Comparison of ENCODE assay signal across 8 cellular contexts in the genomic region with DNA sequence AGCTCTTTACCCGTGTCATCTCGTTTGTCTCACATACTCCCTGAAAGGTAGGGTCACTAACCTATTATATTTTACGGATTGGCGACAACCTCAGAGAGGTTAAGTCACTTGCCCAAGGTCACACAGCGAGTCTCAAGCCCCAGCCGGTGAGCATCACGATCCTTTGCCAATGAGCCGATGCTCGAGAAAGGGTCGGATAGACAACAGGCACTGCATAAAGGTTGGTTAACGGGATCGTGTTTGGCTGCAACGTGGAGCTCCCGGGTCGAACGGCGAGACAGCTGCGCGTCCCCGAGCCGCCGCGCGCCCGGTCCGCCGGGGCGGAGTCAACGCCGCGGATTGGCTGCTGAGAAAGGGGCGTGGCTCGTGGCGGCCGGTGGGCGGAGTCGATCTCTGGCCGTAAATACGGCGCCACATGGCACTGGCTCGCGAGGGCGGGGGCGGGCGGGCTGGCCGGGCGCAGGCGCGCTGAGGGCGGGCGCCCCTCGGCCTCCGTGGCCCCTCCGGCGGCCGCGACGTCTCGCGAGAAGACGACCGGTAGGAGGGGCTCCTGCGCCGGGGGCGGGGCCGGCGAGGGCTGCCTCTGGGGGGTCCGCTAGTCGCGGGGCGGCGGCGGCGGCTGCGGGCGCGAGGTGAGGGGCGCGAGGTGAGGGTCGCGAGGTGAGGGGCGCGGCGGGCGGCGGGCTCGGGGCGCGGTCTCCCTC. TPM values are rescaled to one million over a fixed set of nuclear protein-coding genes. Genes with fewer than 3 reads are reported as not detected.
A peak's percentile ranks its signal among the peaks of the same experiment; 100 is the strongest.
DNase-seq lines count a peak whose midpoint lies in the region; ATAC-seq and TF ChIP-seq lines count a peak whose summit lies in the region.

A gene (plus strand): TSS at position 598 of the 704 bp plus-strand sequence. CDS start 29,029 bp downstream, outside the sequence.

- H3K4me1 ChIP-seq in mammary epithelial cell (ENCODE audit: insufficient read depth, low read length): peaks cover 33% of the 10 kb centered on the region
- H3K4me1 ChIP-seq in skeletal muscle satellite cell (ENCODE audit: control insufficient read depth, insufficient read depth, low read length): peaks cover 24% of the 10 kb centered on the region

- H3K27me3 ChIP-seq in mammary epithelial cell (ENCODE audit: insufficient read depth, low read length): no peaks in the 10 kb centered on the region
- H3K27me3 ChIP-seq in skeletal muscle satellite cell (ENCODE audit: control insufficient read depth, insufficient read depth, low read length): no peaks in the 10 kb centered on the region

- intact Hi-C loops in mammary epithelial cell (cut with micrococcal nuclease): no loop called here

- H3K4me3 ChIP-seq in WI38 (ENCODE audit: low read depth, low read length) (peak within 1 kb of the TSS; percentile 82), mammary epithelial cell (replicated peaks in 1 of 3; ENCODE audit: insufficient read depth in 1 of 3, low read depth in 2 of 3, low read length in 3 of 3) (peak within 1 kb of the TSS; percentile 81 to 97 (median 81)), iPS-18c (ENCODE audit: insufficient read depth, low read depth, low read length) (peak within 1 kb of the TSS; percentile 79), skeletal muscle satellite cell (ENCODE audit: low read length) (peak within 1 kb of the TSS; percentile 87)

- DNase-seq in NCI-H524 (lab: John Stamatoyannopoulos, UW): peak; percentile 60 to 88
- no peak for DNase-seq in NCI-H524 treated with DMSO at 0.1 percent for 48 hours (lab: John Stamatoyannopoulos, UW)
- peak; percentile 91 for DNase-seq in NCI-H2171 treated with DMSO at 0.1 percent for 48 hours (lab: John Stamatoyannopoulos, UW)
- DNase-seq in mammary epithelial cell: peak; percentile 85

- peak within 1 kb of the TSS; percentile 58 for H3K9ac ChIP-seq in mammary epithelial cell (ENCODE audit: insufficient read depth, low read length)
- H3K9ac ChIP-seq in skeletal muscle satellite cell (ENCODE audit: low read depth, low read length): peak within 1 kb of the TSS; percentile 91

- no peaks in the 10 kb centered on the region for H4K20me1 ChIP-seq in mammary epithelial cell (ENCODE audit: insufficient read depth, low read length)

- H3K4me2 ChIP-seq in mammary epithelial cell (ENCODE audit: insufficient read depth, low read depth, low read length) (peak within 1 kb of the TSS; percentile 95), skeletal muscle satellite cell (ENCODE audit: low read length) (peak within 1 kb of the TSS; percentile 100)

- H3K9me3 ChIP-seq in mammary epithelial cell (replicated peaks; ENCODE audit: insufficient read depth, low read length): no peaks in the 10 kb centered on the region
- H3K9me3 ChIP-seq in iPS-18c (ENCODE audit: control insufficient read depth, insufficient read depth, low read length): no peaks in the 10 kb centered on the region
- no peaks in the 10 kb centered on the region for H3K9me3 ChIP-seq in skeletal muscle satellite cell (replicated peaks; ENCODE audit: low read length)

- CTCF ChIA-PET in mammary epithelial cell (lab: Charles Lee; ENCODE audit: low non-redundant PET): no interaction called here

- peak within 1 kb of the TSS; percentile 92 for H2AFZ ChIP-seq in mammary epithelial cell (ENCODE audit: low read depth, low read length)

- TF ChIP-seq CTCF in WI38 (IDR thresholded peaks at IDR 0.05; ENCODE audit: low read depth, low read length): no peak
- TF ChIP-seq CTCF in mammary epithelial cell (conservative IDR thresholded peaks at IDR 0.05 in 1 of 2, IDR thresholded peaks at IDR 0.05 in 1 of 2; ENCODE audit: extremely low read depth in 1 of 2, insufficient read depth in 1 of 2, low read depth in 1 of 2, low read length in 2 of 2): no peak

- 2% methylated on average over 18 of the region's 89 CpGs for WGBS in mammary epithelial cell (ENCODE audit: low coverage, missing lambda C conversion rate)

- peaks cover 14% of the 10 kb centered on the region for H3K79me2 ChIP-seq in mammary epithelial cell (ENCODE audit: insufficient read depth, low read length)

- peak; percentile 37 for ATAC-seq in HG03103 (IDR thresholded peaks at IDR 0.05; ENCODE audit: low read depth, unreplicated experiment)

- dilution Hi-C loops in mammary epithelial cell (cut with HindIII; ENCODE audit: low sequenced_read_pairs): no loop called here

- in situ Hi-C loops in mammary epithelial cell (cut with MboI; ENCODE audit: low sequenced_read_pairs in 2 of 2): no loop called here

- no TSS peak for BruUV-seq in mammary epithelial cell (replicated peaks; lab: Mats Ljungman, UMichigan)

- peak within 1 kb of the TSS; percentile 12 for H3K27ac ChIP-seq in mammary epithelial cell (ENCODE audit: insufficient read depth, low read depth, low read length)

- H3K36me3 ChIP-seq in mammary epithelial cell (ENCODE audit: insufficient read depth, low read length): no peaks in the 10 kb centered on the region
- no peaks in the 10 kb centered on the region for H3K36me3 ChIP-seq in skeletal muscle satellite cell (ENCODE audit: insufficient read depth, low read length)

RNA-seq across cellular contexts. Expression of the gene that starts here (rescaled TPM):
- 10 to 100 TPM in 1 of 2 donors, 1 to 10 TPM in 1; 3.2 to 10.0 TPM for total RNA-seq in mammary epithelial cell
- 10.7 TPM for polyA plus RNA-seq in mammary epithelial cell
- 9.6 TPM for polyA minus RNA-seq in mammary epithelial cell
- 2.0 and 6.3 TPM in 2 replicates for total RNA-seq in skeletal muscle satellite cell (2012; rRNA removed)
